ENCODE assay signal across 10 cellular contexts in genomic region chr3:52779411-52780297, GRCh38. TPM values are rescaled to one million over a fixed set of nuclear protein-coding genes. Genes with fewer than 3 reads are reported as not detected.
DNase-seq lines count a peak whose midpoint lies in the region; ATAC-seq and TF ChIP-seq lines count a peak whose summit lies in the region.
"Had no signal": no experiment of that assay in that cellular context is flagged by ENCODE, and none has a peak within 500 bp of the region (broad histone marks: within the 10 kb centered on the region; RNA-seq: fewer than 3 reads in every experiment).

No MANE protein-coding gene starts in this region.

- no peak for ATAC-seq in activated T-cell treated with anti-CD3 and anti-CD28 coated beads, Interleukin-2, amount 50 U/mL, for 72 hours (replicated peaks in 1 of 2)
- ATAC-seq in HG02852 (IDR thresholded peaks at IDR 0.05; ENCODE audit: unreplicated experiment) (peak; percentile 61), HG03442 (IDR thresholded peaks at IDR 0.05; ENCODE audit: unreplicated experiment) (no peak)

- H3K4me3 Mint-ChIP-seq in activated T-cell treated with anti-CD3 and anti-CD28 coated beads, Interleukin-2, amount 50 U/mL, for 24 hours: no peak overlapping the region
- no peak overlapping the region for H3K4me3 Mint-ChIP-seq in activated T-cell treated with anti-CD3 and anti-CD28 coated beads, Interleukin-2, amount 50 U/mL, for 72 hours

- peaks cover 14% of the 10 kb centered on the region for H3K27me3 Mint-ChIP-seq in activated T-cell treated with anti-CD3 and anti-CD28 coated beads, Interleukin-2, amount 50 U/mL, for 24 hours
- H3K27me3 Mint-ChIP-seq in activated T-cell treated with anti-CD3 and anti-CD28 coated beads, Interleukin-2, amount 50 U/mL, for 72 hours (ENCODE audit: low read depth): peaks cover 5% of the 10 kb centered on the region

- no peak for TF ChIP-seq CTCF in Peyer's patch (IDR thresholded peaks at IDR 0.05)

- H3K36me3 Mint-ChIP-seq in activated T-cell treated with anti-CD3 and anti-CD28 coated beads, Interleukin-2, amount 50 U/mL, for 24 hours (ENCODE audit: low read depth): no peaks in the 10 kb centered on the region
- no peaks in the 10 kb centered on the region for H3K36me3 Mint-ChIP-seq in activated T-cell treated with anti-CD3 and anti-CD28 coated beads, Interleukin-2, amount 50 U/mL, for 72 hours (ENCODE audit: insufficient read depth in 2 of 2)

- H3K9me3 Mint-ChIP-seq in activated T-cell treated with anti-CD3 and anti-CD28 coated beads, Interleukin-2, amount 50 U/mL, for 24 hours: no peaks in the 10 kb centered on the region
- no peaks in the 10 kb centered on the region for H3K9me3 Mint-ChIP-seq in activated T-cell treated with anti-CD3 and anti-CD28 coated beads, Interleukin-2, amount 50 U/mL, for 72 hours

- H3K27ac Mint-ChIP-seq in activated T-cell treated with anti-CD3 and anti-CD28 coated beads, Interleukin-2, amount 50 U/mL, for 24 hours: no peak overlapping the region
- H3K27ac Mint-ChIP-seq in activated T-cell treated with anti-CD3 and anti-CD28 coated beads, Interleukin-2, amount 50 U/mL, for 72 hours: no peak overlapping the region

- no peaks in the 10 kb centered on the region for H3K36me3 ChIP-seq in Peyer's patch

- H3K4me1 ChIP-seq in Peyer's patch: no peaks in the 10 kb centered on the region

- peak; percentile 20 for DNase-seq in activated T-cell treated with anti-CD3 and anti-CD28 coated beads, Interleukin-2, amount 50 U/mL, for 24 hours
- no peak for DNase-seq in activated T-cell treated with anti-CD3 and anti-CD28 coated beads, Interleukin-2, amount 50 U/mL, for 72 hours
- peak in 2 of 3 donors; percentile 19 to 42 for DNase-seq in Peyer's patch
- peak; percentile 17 for DNase-seq in stimulated activated CD8-positive, alpha-beta memory T cell treated with anti-CD3 and anti-CD28 coated beads, Interleukin-4, amount 100 ng/mL, for 48 hours
- no peak for DNase-seq in GDM1 (lab: John Stamatoyannopoulos, UW)
- no peak for DNase-seq in NCI-H1436 treated with DMSO at 0.1 percent for 48 hours (lab: John Stamatoyannopoulos, UW)
- DNase-seq: ACHN; stimulated activated naive CD4-positive, alpha-beta T cell had no signal

- no peak overlapping the region for H3K4me3 ChIP-seq in Peyer's patch

- no peaks in the 10 kb centered on the region for H3K4me1 Mint-ChIP-seq in activated T-cell treated with anti-CD3 and anti-CD28 coated beads, Interleukin-2, amount 50 U/mL, for 24 hours (ENCODE audit: low read depth)
- no peaks in the 10 kb centered on the region for H3K4me1 Mint-ChIP-seq in activated T-cell treated with anti-CD3 and anti-CD28 coated beads, Interleukin-2, amount 50 U/mL, for 72 hours (ENCODE audit: low read depth)

- no peak overlapping the region for H3K27ac ChIP-seq in Peyer's patch

- no peak for TF ChIP-seq POLR2A in Peyer's patch (IDR thresholded peaks at IDR 0.05)

- no peaks in the 10 kb centered on the region for H3K27me3 ChIP-seq in Peyer's patch

- no peaks in the 10 kb centered on the region for H3K9me3 ChIP-seq in Peyer's patch

RNA-seq across cellular contexts. Expression of gene ITIH1, which starts 2.3 kb away (rescaled TPM):
- not detected for total RNA-seq in activated T-cell treated with anti-CD3 and anti-CD28 coated beads, Interleukin-2, amount 50 U/mL, for 72 hours
- not detected for total RNA-seq in Peyer's patch

RNA-seq across cellular contexts. Expression of gene NEK4, which starts 8.9 kb away (rescaled TPM):
- total RNA-seq in activated T-cell treated with anti-CD3 and anti-CD28 coated beads, Interleukin-2, amount 50 U/mL, for 72 hours: 10 to 100 TPM; 15.9 to 25.6 TPM
- total RNA-seq in Peyer's patch: 10 to 100 TPM; 16.5 to 39.6 (median 20.6) TPM

RNA-seq across cellular contexts. Expression of gene ITIH3, which starts 14.9 kb away (rescaled TPM):
- not detected for total RNA-seq in activated T-cell treated with anti-CD3 and anti-CD28 coated beads, Interleukin-2, amount 50 U/mL, for 72 hours
- 1 to 10 TPM in 2 of 4 donors, not detected in 2; 3.6 to 4.1 TPM for total RNA-seq in Peyer's patch

RNA-seq across cellular contexts. Expression of gene ITIH4, which starts 50.8 kb away (rescaled TPM):
- total RNA-seq in activated T-cell treated with anti-CD3 and anti-CD28 coated beads, Interleukin-2, amount 50 U/mL, for 72 hours: 10 to 100 TPM; 21.8 to 24.5 TPM
- 10 to 100 TPM in 1 of 4 donors, 1 to 10 TPM in 3; 1.1 to 19.8 (median 1.9) TPM for total RNA-seq in Peyer's patch

RNA-seq across cellular contexts. Expression of gene MUSTN1, which starts 55.2 kb away (rescaled TPM):
- 1 to 10 TPM; 1.3 TPM for total RNA-seq in activated T-cell treated with anti-CD3 and anti-CD28 coated beads, Interleukin-2, amount 50 U/mL, for 72 hours
- 10 to 100 TPM in 2 of 4 donors, 1 to 10 TPM in 2; 2.3 to 28.9 (median 11.9) TPM for total RNA-seq in Peyer's patch

Comparison
In these comparisons a context has a peak if more than half of its experiments do, and no peak if none do; other contexts are left out.
1. DNase-seq: peak in activated T-cell treated with anti-CD3 and anti-CD28 coated beads, Interleukin-2, amount 50 U/mL, for 24 hours (single experiment), Peyer's patch (2 of 3) and stimulated activated CD8-positive, alpha-beta memory T cell treated with anti-CD3 and anti-CD28 coated beads, Interleukin-4, amount 100 ng/mL, for 48 hours (single experiment); none in activated T-cell treated with anti-CD3 and anti-CD28 coated beads, Interleukin-2, amount 50 U/mL, for 72 hours (0 of 2), GDM1 (single experiment) and NCI-H1436 treated with DMSO at 0.1 percent for 48 hours (single experiment).